Comparison of ENCODE assay signal across 8 cellular contexts in genomic region chr22:39501644-39502108, GRCh38. TPM values are rescaled to one million over a fixed set of nuclear protein-coding genes. Genes with fewer than 3 reads are reported as not detected.
DNase-seq lines count a peak whose midpoint lies in the region; ATAC-seq and TF ChIP-seq lines count a peak whose summit lies in the region.

No MANE protein-coding gene starts in this region.

- H3K4me1 Mint-ChIP-seq in CD14-positive monocyte (peaks cover 29% of the 10 kb centered on the region), nephron (peaks cover 50% of the 10 kb centered on the region)

- H3K27ac Mint-ChIP-seq in CD14-positive monocyte = peak overlapping the region; percentile 79 to 95 (median 92)
- H3K27ac Mint-ChIP-seq in nephron = peak overlapping the region; percentile 83 to 96 (median 96)

- H3K27me3 Mint-ChIP-seq in CD14-positive monocyte (ENCODE audit: low read depth in 3 of 3) (peaks cover 0 to 5% (median 3%) of the 10 kb centered on the region in 3 donors), nephron (ENCODE audit: low read depth) (peaks cover 3% of the 10 kb centered on the region)

- H3K36me3 Mint-ChIP-seq in CD14-positive monocyte (peaks cover 26 to 32% of the 10 kb centered on the region in 2 donors), nephron (ENCODE audit: low read depth) (peaks cover 25% of the 10 kb centered on the region)

- H3K9me3 ChIP-seq in KOPT-K1 (ENCODE audit: insufficient read depth, low read length, poor library complexity, severe bottlenecking) = no peaks in the 10 kb centered on the region

- no peak for DNase-seq in CD14-positive monocyte (ENCODE audit: low spot score)
- no peak for DNase-seq in NCI-H510A treated with DMSO at 0.1 percent for 48 hours (lab: John Stamatoyannopoulos, UW)

- H3K9me3 Mint-ChIP-seq in CD14-positive monocyte (no peaks in the 10 kb centered on the region), nephron (no peaks in the 10 kb centered on the region)

- ATAC-seq in HG02759 (IDR thresholded peaks at IDR 0.05; ENCODE audit: unreplicated experiment) = no peak
- ATAC-seq in GM18867 (IDR thresholded peaks at IDR 0.05; ENCODE audit: unreplicated experiment) = no peak
- ATAC-seq in HG03378 (IDR thresholded peaks at IDR 0.05; ENCODE audit: unreplicated experiment) = no peak

- peaks cover 32% of the 10 kb centered on the region for H3K36me3 ChIP-seq in KOPT-K1 (ENCODE audit: insufficient read depth, low read length)

- H3K27ac ChIP-seq in KOPT-K1 (ENCODE audit: low read depth, low read length, poor library complexity, severe bottlenecking) (peak overlapping the region; percentile 65), cingulate gyrus (ENCODE audit: low read depth, low read length) (peak overlapping the region; percentile 97)

- TF ChIP-seq CTCF in CD14-positive monocyte (IDR thresholded peaks at IDR 0.05) (no peak), nephron (IDR thresholded peaks at IDR 0.05; ENCODE audit: unreplicated experiment in 3 of 3) (no peak)

- peak overlapping the region; percentile 93 to 97 for H3K4me3 Mint-ChIP-seq in CD14-positive monocyte
- peak overlapping the region; percentile 97 to 98 (median 97) for H3K4me3 Mint-ChIP-seq in nephron

- intact Hi-C loops in CD14-positive monocyte (cut with micrococcal nuclease) = loop anchor here in 1 of 2 donors (2.0 kb wide), 1 partner anchor 19 kb away; the partner anchor contains the start of gene ATF4

RNA-seq across cellular contexts. Expression of gene MIEF1, which starts 0.4 kb away (rescaled TPM):
- 10 to 100 TPM; 13.3 to 14.0 TPM for polyA plus RNA-seq in CD14-positive monocyte

RNA-seq across cellular contexts. Expression of gene ATF4, which starts 18.7 kb away (rescaled TPM):
- polyA plus RNA-seq in CD14-positive monocyte = 10 to 100 TPM; 55.1 to 59.0 TPM

RNA-seq across cellular contexts. Expression of gene RPS19BP1, which starts 30.9 kb away (rescaled TPM):
- 100 to 1,000 TPM in 1 of 2 donors, 10 to 100 TPM in 1; 73.5 to 106 TPM for polyA plus RNA-seq in CD14-positive monocyte

RNA-seq across cellular contexts. Expression of gene MGAT3, which starts 44.9 kb away (rescaled TPM):
- not detected for polyA plus RNA-seq in CD14-positive monocyte
